21 cellular contexts compared by ENCODE assay signal in the genomic region with DNA sequence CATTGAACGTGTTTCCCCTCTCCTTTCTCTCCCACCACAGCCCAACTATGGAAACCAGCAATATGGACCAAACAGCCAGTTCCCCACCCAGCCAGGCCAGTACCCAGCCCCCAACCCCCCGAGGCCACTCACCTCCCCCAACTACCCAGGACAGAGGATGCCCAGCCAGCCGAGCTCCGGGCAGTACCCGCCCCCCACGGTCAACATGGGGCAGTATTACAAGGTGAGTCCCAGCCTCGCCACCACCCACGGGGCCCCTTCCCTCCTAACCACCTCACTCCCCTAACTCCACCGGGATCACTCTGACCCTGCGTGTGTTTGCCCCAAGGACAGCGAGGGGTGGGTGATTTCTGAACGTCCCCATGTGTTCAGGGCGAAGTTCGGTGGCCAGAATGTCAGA.
"Had no signal": no experiment of that assay in that cellular context is flagged by ENCODE, and none has a peak within 500 bp of the region (broad histone marks: within the 10 kb centered on the region; RNA-seq: fewer than 3 reads in every experiment).

No MANE protein-coding gene starts in this region.

- FAIRE-seq: colon, islet of Langerhans had no signal

- H3K27ac ChIP-seq: gastrocnemius medialis, thyroid gland, VCaP had no signal

- H3K9me3 ChIP-seq: esophagus squamous epithelium, gastrocnemius medialis, thyroid gland had no signal

- H3K4me1 ChIP-seq: gastrocnemius medialis had no signal

- ATAC-seq: activated CD8-positive, alpha-beta memory T cell treated with anti-CD3 and anti-CD28 coated beads, Interleukin-2, amount 10 ng/mL, durations not matched to agents 7 days and 5 days; activated CD8-positive, alpha-beta T cell treated with anti-CD3 and anti-CD28 coated beads for 36 hours; effector memory CD8-positive, alpha-beta T cell; gastrocnemius medialis; left cardiac atrium; sciatic nerve; T-cell had no signal

- H3K27me3 ChIP-seq: dorsolateral prefrontal cortex, esophagus squamous epithelium, gastrocnemius medialis, thyroid gland had no signal

- DNase-seq: activated CD4-positive, alpha-beta T cell treated with anti-CD3 and anti-CD28 coated beads, Interleukin-2, amount 10 ng/mL, durations not matched to agents 7 days and 5 days; activated CD4-positive, CD25-positive, alpha-beta regulatory T cell treated with anti-CD3 and anti-CD28 coated beads, Interleukin-2, amount 50 U/mL, for 72 hours; activated CD8-positive, alpha-beta memory T cell treated with anti-CD3 and anti-CD28 coated beads, Interleukin-2, amount 10 ng/mL, durations not matched to agents 7 days and 5 days; activated CD8-positive, alpha-beta T cell treated with anti-CD3 and anti-CD28 coated beads for 36 hours; activated gamma-delta T cell treated with Interleukin-2 at 50 U/mL for 16 hours; activated T-cell treated with anti-CD3 and anti-CD28 coated beads for 4 hours; aorta; central memory CD4-positive, alpha-beta T cell; dorsolateral prefrontal cortex; effector memory CD8-positive, alpha-beta T cell; esophagus squamous epithelium; gastrocnemius medialis; left cardiac atrium; occipital lobe; stimulated activated CD4-positive, alpha-beta T cell treated with anti-CD3 and anti-CD28 coated beads, Interleukin-4, amount 100 ng/mL, for 1 hour; T-cell; thyroid gland had no signal

- H3K4me3 ChIP-seq: dorsolateral prefrontal cortex, esophagus squamous epithelium, gastrocnemius medialis, thyroid gland had no signal
